ENCODE assay signal across 21 cellular contexts in the genomic region with DNA sequence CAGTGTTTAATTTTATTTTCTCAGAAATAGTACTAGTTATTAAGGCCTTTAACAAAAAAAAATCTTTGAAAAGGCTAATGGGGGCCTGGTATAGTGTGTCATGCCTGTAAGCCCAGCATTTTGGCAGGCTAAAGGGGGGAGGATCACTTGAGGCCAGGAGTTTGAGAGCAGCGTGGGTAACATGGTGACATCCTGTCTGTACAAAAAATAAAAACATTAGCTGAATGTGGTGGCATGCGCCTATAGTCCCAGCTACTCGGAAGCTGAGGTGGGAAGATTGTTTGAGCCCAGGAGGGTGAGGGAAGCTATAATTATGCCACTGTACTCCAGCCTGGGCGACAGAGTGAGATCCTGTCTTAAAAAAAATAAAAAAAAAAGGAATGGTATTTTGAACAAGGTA.
"Had no signal": no experiment of that assay in that cellular context is flagged by ENCODE, and none has a peak within 500 bp of the region (broad histone marks: within the 10 kb centered on the region; RNA-seq: fewer than 3 reads in every experiment).

No MANE protein-coding gene starts in this region.

- DNase-seq: activated CD4-positive, alpha-beta T cell treated with anti-CD3 and anti-CD28 coated beads, Interleukin-2, amount 10 ng/mL, durations not matched to agents 7 days and 5 days; activated CD4-positive, CD25-positive, alpha-beta regulatory T cell treated with anti-CD3 and anti-CD28 coated beads, Interleukin-2, amount 50 U/mL, for 72 hours; activated CD8-positive, alpha-beta T cell treated with anti-CD3 and anti-CD28 coated beads, Interleukin-2, amount 10 ng/mL, durations not matched to agents 7 days and 5 days; activated gamma-delta T cell treated with Interleukin-2 at 50 U/mL for 16 hours; adrenal gland; cerebellar nuclear complex; esophagus squamous epithelium; immature natural killer cell; ovary; sigmoid colon; stimulated activated CD4-positive, alpha-beta T cell treated with anti-CD3 and anti-CD28 coated beads, Interleukin-2, amount 100 ng/mL, for 48 hours; stimulated activated naive CD8-positive, alpha-beta T cell treated with anti-CD3 and anti-CD28 coated beads, Interleukin-15, Interleukin-2, amounts not matched to agents 100 U/mL and 50 U/mL, for 24 hours; upper lobe of right lung; WERI-Rb-1 had no signal

- ATAC-seq: activated CD8-positive, alpha-beta T cell treated with anti-CD3 and anti-CD28 coated beads, Interleukin-2, amount 10 ng/mL, durations not matched to agents 7 days and 5 days; left lobe of liver; natural killer cell treated with Interleukin-12 subunit alpha and Interleukin-12 subunit beta and Interleukin-15 and Interleukin-18, amount 100 ng/mL, for 72 hours; stimulated activated naive CD8-positive, alpha-beta T cell treated with anti-CD3 and anti-CD28 coated beads, Interleukin-15, Interleukin-2, amounts not matched to agents 100 U/mL and 50 U/mL, for 24 hours; upper lobe of right lung had no signal

- H3K9me3 Mint-ChIP-seq: activated CD4-positive, alpha-beta T cell treated with anti-CD3 and anti-CD28 coated beads, Interleukin-2, amount 10 ng/mL, durations not matched to agents 7 days and 5 days; activated naive CD4-positive, alpha-beta T cell treated with anti-CD3 and anti-CD28 coated beads, Interleukin-2, amount 50 U/mL, for 24 hours; activated T-helper 1 cell treated with anti-CD3 and anti-CD28 coated beads, Interleukin-12 subunit alpha, Interleukin-12 subunit beta, Interleukin-2, Interleukin-4 antibody, amounts not matched to agents 30 ng/mL and 10 ng/mL and 1 ng/mL, durations not matched to agents 14 hours and 24 hours and 36 hours; immature natural killer cell; natural killer cell treated with Interleukin-12 subunit alpha and Interleukin-12 subunit beta and Interleukin-15 and Interleukin-18, amount 100 ng/mL, for 72 hours; T-helper 2 cell treated with Interferon-gamma antibody and Interleukin-4, amounts not matched to agents 5 μg/mL and 100 μg/mL, for 36 hours had no signal

- H3K4me3 ChIP-seq: adrenal gland, coronary artery, esophagus squamous epithelium, ovary, sigmoid colon, upper lobe of right lung had no signal

- H3K27ac ChIP-seq: adrenal gland, coronary artery, neutrophil, ovary, sigmoid colon, upper lobe of right lung, WERI-Rb-1 had no signal

- H3K36me3 Mint-ChIP-seq: activated naive CD4-positive, alpha-beta T cell treated with anti-CD3 and anti-CD28 coated beads, Interleukin-2, amount 50 U/mL, for 24 hours; immature natural killer cell; natural killer cell treated with Interleukin-12 subunit alpha and Interleukin-12 subunit beta and Interleukin-15 and Interleukin-18, amount 100 ng/mL, for 72 hours had no signal

- H3K36me3 ChIP-seq: adrenal gland, esophagus squamous epithelium, neutrophil, ovary, sigmoid colon, upper lobe of right lung, WERI-Rb-1 had no signal

- H3K9me3 ChIP-seq: adrenal gland, esophagus squamous epithelium, neutrophil, ovary, sigmoid colon, upper lobe of right lung had no signal

- H3K27me3 Mint-ChIP-seq: activated CD4-positive, alpha-beta T cell treated with anti-CD3 and anti-CD28 coated beads, Interleukin-2, amount 10 ng/mL, durations not matched to agents 7 days and 5 days; activated naive CD4-positive, alpha-beta T cell treated with anti-CD3 and anti-CD28 coated beads, Interleukin-2, amount 50 U/mL, for 24 hours; natural killer cell treated with Interleukin-12 subunit alpha and Interleukin-12 subunit beta and Interleukin-15 and Interleukin-18, amount 100 ng/mL, for 72 hours had no signal

- H3K4me3 Mint-ChIP-seq: activated CD4-positive, alpha-beta T cell treated with anti-CD3 and anti-CD28 coated beads, Interleukin-2, amount 10 ng/mL, durations not matched to agents 7 days and 5 days; activated CD8-positive, alpha-beta T cell treated with anti-CD3 and anti-CD28 coated beads, Interleukin-2, amount 10 ng/mL, durations not matched to agents 7 days and 5 days; activated naive CD4-positive, alpha-beta T cell treated with anti-CD3 and anti-CD28 coated beads, Interleukin-2, amount 50 U/mL, for 24 hours; activated T-helper 1 cell treated with anti-CD3 and anti-CD28 coated beads, Interleukin-12 subunit alpha, Interleukin-12 subunit beta, Interleukin-2, Interleukin-4 antibody, amounts not matched to agents 30 ng/mL and 10 ng/mL and 1 ng/mL, durations not matched to agents 14 hours and 24 hours and 36 hours; immature natural killer cell; natural killer cell treated with Interleukin-12 subunit alpha and Interleukin-12 subunit beta and Interleukin-15 and Interleukin-18, amount 100 ng/mL, for 72 hours; T-helper 2 cell treated with Interferon-gamma antibody and Interleukin-4, amounts not matched to agents 5 μg/mL and 100 μg/mL, for 36 hours had no signal

- H3K27me3 ChIP-seq: adrenal gland, esophagus squamous epithelium, neutrophil, ovary, sigmoid colon, upper lobe of right lung had no signal

- H3K27ac Mint-ChIP-seq: activated CD4-positive, alpha-beta T cell treated with anti-CD3 and anti-CD28 coated beads, Interleukin-2, amount 10 ng/mL, durations not matched to agents 7 days and 5 days; activated CD8-positive, alpha-beta T cell treated with anti-CD3 and anti-CD28 coated beads, Interleukin-2, amount 10 ng/mL, durations not matched to agents 7 days and 5 days; activated naive CD4-positive, alpha-beta T cell treated with anti-CD3 and anti-CD28 coated beads, Interleukin-2, amount 50 U/mL, for 24 hours; activated T-helper 1 cell treated with anti-CD3 and anti-CD28 coated beads, Interleukin-12 subunit alpha, Interleukin-12 subunit beta, Interleukin-2, Interleukin-4 antibody, amounts not matched to agents 30 ng/mL and 10 ng/mL and 1 ng/mL, durations not matched to agents 14 hours and 24 hours and 36 hours; immature natural killer cell; natural killer cell treated with Interleukin-12 subunit alpha and Interleukin-12 subunit beta and Interleukin-15 and Interleukin-18, amount 100 ng/mL, for 72 hours; T-helper 2 cell treated with Interferon-gamma antibody and Interleukin-4, amounts not matched to agents 5 μg/mL and 100 μg/mL, for 36 hours had no signal
